8 cellular contexts compared by ENCODE assay signal in genomic region chr15:60396964-60397771, GRCh38.
DNase-seq lines count a peak whose midpoint lies in the region; ATAC-seq and TF ChIP-seq lines count a peak whose summit lies in the region.

No MANE protein-coding gene starts in this region.

- TF ChIP-seq CTCF in HL-60 (IDR thresholded peaks at IDR 0.05; ENCODE audit: insufficient read depth, low read length) = no peak
- TF ChIP-seq CTCF in astrocyte of the spinal cord (IDR thresholded peaks at IDR 0.05; ENCODE audit: low read depth, low read length) = no peak

- H3K27me3 ChIP-seq in HL-60 (ENCODE audit: insufficient read depth, poor library complexity, severe bottlenecking) (peaks cover 15% of the 10 kb centered on the region), iPS-20b (ENCODE audit: insufficient read depth, low read length) (peaks cover 30% of the 10 kb centered on the region; the same call in 1 of the 2 replicates)

- no peak overlapping the region for H3K27ac ChIP-seq in HL-60 (replicated peaks)
- no peak overlapping the region for H3K27ac ChIP-seq in iPS-20b (ENCODE audit: low read length)

- peak overlapping the region; percentile 71 for H3K9ac ChIP-seq in iPS-20b (ENCODE audit: low read depth, low read length)

- peaks cover 15% of the 10 kb centered on the region; the same call in 1 of the 2 replicates for H3K36me3 ChIP-seq in iPS-20b (ENCODE audit: insufficient read depth, low read depth, low read length)

- in situ Hi-C loops in astrocyte of the spinal cord (cut with HindIII; ENCODE audit: low sequenced_read_pairs) = no loop called here

- peaks cover 30% of the 10 kb centered on the region for H3K4me1 ChIP-seq in iPS-20b (ENCODE audit: insufficient read depth, low read length)

- no peaks in the 10 kb centered on the region for H3K9me3 ChIP-seq in iPS-20b (ENCODE audit: insufficient read depth, low read depth, low read length)

- peak; percentile 72 for ATAC-seq in GM21381 (IDR thresholded peaks at IDR 0.05; ENCODE audit: unreplicated experiment)

- H3K4me3 ChIP-seq in HL-60 (replicated peaks; ENCODE audit: insufficient read depth, low read length) (peak overlapping the region; percentile 55), astrocyte of the spinal cord (ENCODE audit: low read depth, low read length) (peak overlapping the region; percentile 91), iPS-20b (ENCODE audit: low read length) (peak overlapping the region; percentile 87)

- DNase-seq in EL (peak; percentile 79), HL-60 (ENCODE audit: low read depth in 1 of 2, low spot score in 1 of 2) (no peak), T-helper 1 cell (peak; percentile 15 to 73 (median 21)), astrocyte of the spinal cord (ENCODE audit: low read depth, low spot score) (peak; percentile 79)
- DNase-seq in stimulated activated CD4-positive, alpha-beta T cell treated with anti-CD3 and anti-CD28 coated beads, Interleukin-12 subunit alpha, Interleukin-12 subunit beta, amount 100 ng/mL, for 48 hours (ENCODE audit: low read depth in 2 of 3, low spot score in 1 of 3) = peak in 2 of 3 donors; percentile 21 to 53
- DNase-seq in effector CD8-positive, alpha-beta T cell (lab: John Stamatoyannopoulos, UW) = no peak

Comparison
In these comparisons a context has a peak if more than half of its experiments do, and no peak if none do; other contexts are left out.
1. DNase-seq: peak in EL (single experiment), T-helper 1 cell (5 of 5), astrocyte of the spinal cord (single experiment) and stimulated activated CD4-positive, alpha-beta T cell treated with anti-CD3 and anti-CD28 coated beads, Interleukin-12 subunit alpha, Interleukin-12 subunit beta, amount 100 ng/mL, for 48 hours (2 of 3); none in HL-60 (0 of 2) and effector CD8-positive, alpha-beta T cell (single experiment).
2. Peak in every context shown above with its lines, with median percentiles within 50 percentile points of each other: H3K4me3 ChIP-seq.